20 cellular contexts compared by ENCODE assay signal in genomic region chr2:20419752-20420151, GRCh38. TPM values are rescaled to one million over a fixed set of nuclear protein-coding genes. Genes with fewer than 3 reads are reported as not detected.
DNase-seq lines count a peak whose midpoint lies in the region; ATAC-seq and TF ChIP-seq lines count a peak whose summit lies in the region.
"Had no signal": no experiment of that assay in that cellular context is flagged by ENCODE, and none has a peak within 500 bp of the region (broad histone marks: within the 10 kb centered on the region; RNA-seq: fewer than 3 reads in every experiment).

No MANE protein-coding gene starts in this region.

- H3K27me3 Mint-ChIP-seq in Caco-2 (ENCODE audit: insufficient read depth, unreplicated experiment): no peaks in the 10 kb centered on the region

- WGBS in gastroesophageal sphincter (ENCODE audit: low coverage in 1 of 2), 2 donors: 52 to 81% methylated on average over 4 to 6 of the region's 9 CpGs
- 70% methylated on average over 8 of the region's 9 CpGs for WGBS in prostate gland

- TF ChIP-seq POLR2A in gastroesophageal sphincter (IDR thresholded peaks at IDR 0.05): no peak
- TF ChIP-seq POLR2A in prostate gland (IDR thresholded peaks at IDR 0.05): no peak
- TF ChIP-seq POLR2A in uterus (IDR thresholded peaks at IDR 0.05): no peak

- CTCF ChIA-PET in Caco-2 (lab: Charles Lee): interaction anchor here (0.7 to 0.9 kb wide), 2 partner anchors 75 to 198 kb away, joined by 3 to 4 read pairs; no protein-coding TSS in a partner anchor

- H3K36me3 Mint-ChIP-seq in Caco-2 (ENCODE audit: insufficient read depth, unreplicated experiment): no peaks in the 10 kb centered on the region

- H3K27ac Mint-ChIP-seq in Caco-2 (ENCODE audit: unreplicated experiment): no peak overlapping the region
- H3K27ac Mint-ChIP-seq: B cell; effector memory CD8-positive, alpha-beta T cell; T-helper 17 cell had no signal

- POLR2A ChIA-PET in Caco-2 (lab: Charles Lee): no interaction called here

- intact Hi-C loops in prostate gland (cut with DNase I) (no loop called here), uterus (cut with DNase I; ENCODE audit: low total_unique reads) (no loop called here), Caco-2 (cut with micrococcal nuclease; ENCODE audit: unreplicated experiment) (no loop called here)

- TF ChIP-seq EP300 in gastroesophageal sphincter (IDR thresholded peaks at IDR 0.05): no peak

- H3K36me3 ChIP-seq in gastroesophageal sphincter (no peaks in the 10 kb centered on the region), prostate gland (no peaks in the 10 kb centered on the region), uterus (no peaks in the 10 kb centered on the region), Caco-2 (ENCODE audit: control insufficient read depth, insufficient read depth, low read length) (no peaks in the 10 kb centered on the region)

- H3K27me3 ChIP-seq in gastroesophageal sphincter: no peaks in the 10 kb centered on the region
- no peaks in the 10 kb centered on the region for H3K27me3 ChIP-seq in prostate gland (replicated peaks; ENCODE audit: insufficient read depth)
- no peaks in the 10 kb centered on the region for H3K27me3 ChIP-seq in uterus
- H3K27me3 ChIP-seq in Caco-2 (replicated peaks; ENCODE audit: control insufficient read depth, insufficient read depth, low read length): no peaks in the 10 kb centered on the region
- H3K27me3 ChIP-seq: hepatocyte had no signal

- H3K4me1 Mint-ChIP-seq in Caco-2 (ENCODE audit: low read depth, unreplicated experiment): no peaks in the 10 kb centered on the region

- no peak overlapping the region for H3K4me3 Mint-ChIP-seq in Caco-2 (ENCODE audit: unreplicated experiment)
- H3K4me3 Mint-ChIP-seq: B cell; central memory CD8-positive, alpha-beta T cell; effector memory CD8-positive, alpha-beta T cell; T-helper 17 cell had no signal

- BruUV-seq in Caco-2 (replicated peaks; lab: Mats Ljungman, UMichigan): no TSS peak

- TF ChIP-seq CTCF in gastroesophageal sphincter (IDR thresholded peaks at IDR 0.05) (no peak), prostate gland (IDR thresholded peaks at IDR 0.05) (no peak), uterus (IDR thresholded peaks at IDR 0.05) (no peak), Caco-2 (IDR thresholded peaks at IDR 0.05; ENCODE audit: insufficient read depth in 1 of 2, low read depth in 1 of 2, low read length in 1 of 2, severe bottlenecking in 1 of 2, unreplicated experiment in 1 of 2) (no peak)

- H3K4me3 ChIP-seq in gastroesophageal sphincter (no peak overlapping the region), prostate gland (no peak overlapping the region), uterus (no peak overlapping the region), Caco-2 (ENCODE audit: low read depth, low read length) (no peak overlapping the region)
- H3K4me3 ChIP-seq: hepatocyte had no signal

- DNase-seq in activated CD8-positive, alpha-beta memory T cell treated with anti-CD3 and anti-CD28 coated beads for 24 hours: peak; percentile 9
- DNase-seq in activated CD8-positive, alpha-beta memory T cell treated with anti-CD3 and anti-CD28 coated beads, Interleukin-2, amount 50 U/mL, for 4 hours: no peak
- no peak for DNase-seq in prostate gland (ENCODE audit: low spot score)
- DNase-seq in uterus: no peak
- no peak for DNase-seq in Caco-2
- DNase-seq in activated CD4-positive, alpha-beta T cell treated with anti-CD3 and anti-CD28 coated beads, Interleukin-2, amount 50 U/mL, for 1 hour: no peak
- no peak for DNase-seq in NCI-H510A treated with DMSO at 0.1 percent for 48 hours (lab: John Stamatoyannopoulos, UW)
- DNase-seq: 8988T; effector memory CD8-positive, alpha-beta T cell; EL; NCI-H1930; NCI-H345; retina; SHP77 treated with DMSO at 0.1 percent for 48 hours; stimulated activated naive CD8-positive, alpha-beta T cell treated with anti-CD3 and anti-CD28 coated beads, Interleukin-15, Interleukin-2, amounts not matched to agents 100 U/mL and 50 U/mL, for 24 hours; T-helper 17 cell had no signal

- H3K27ac ChIP-seq in gastroesophageal sphincter: peak overlapping the region; percentile 19 to 83 (median 73)
- H3K27ac ChIP-seq in prostate gland: peak overlapping the region; percentile 50 to 76
- peak overlapping the region; percentile 76 to 78 for H3K27ac ChIP-seq in uterus

- H3K9me3 ChIP-seq in gastroesophageal sphincter (no peaks in the 10 kb centered on the region), prostate gland (no peaks in the 10 kb centered on the region), uterus (no peaks in the 10 kb centered on the region), Caco-2 (peaks cover 4% of the 10 kb centered on the region; the same call in 1 of the 2 replicates)

- no peak for ATAC-seq in gastroesophageal sphincter
- ATAC-seq: effector memory CD8-positive, alpha-beta T cell; stimulated activated naive CD8-positive, alpha-beta T cell treated with anti-CD3 and anti-CD28 coated beads, Interleukin-15, Interleukin-2, amounts not matched to agents 100 U/mL and 50 U/mL, for 24 hours; T-helper 17 cell had no signal

- H3K9me3 Mint-ChIP-seq in Caco-2 (ENCODE audit: unreplicated experiment): no peaks in the 10 kb centered on the region
- H3K9me3 Mint-ChIP-seq: central memory CD8-positive, alpha-beta T cell; effector memory CD8-positive, alpha-beta T cell had no signal

- H3K4me1 ChIP-seq in gastroesophageal sphincter (peaks cover 0 to 62% (median 35%) of the 10 kb centered on the region in 3 donors), prostate gland (replicated peaks) (no peaks in the 10 kb centered on the region), uterus (peaks cover 3 to 9% of the 10 kb centered on the region in 2 donors), Caco-2 (no peaks in the 10 kb centered on the region)

RNA-seq across cellular contexts. Expression of gene RHOB, which starts 27.1 kb away (rescaled TPM):
- total RNA-seq in gastroesophageal sphincter (1,000 to 10,000 TPM; 1,174 to 1,482 (median 1,322) TPM), prostate gland (100 to 1,000 TPM; 391 to 554 TPM), uterus (1,000 to 10,000 TPM in 1 of 4 donors, 100 to 1,000 TPM in 3; 242 to 1,280 (median 486) TPM), Caco-2 (2022) (20.8 and 24.1 TPM in 2 replicates)
